Comparison of ENCODE assay signal across 9 cellular contexts in genomic region chr17:72518810-72519597, GRCh38.
A peak's percentile ranks its signal among the peaks of the same experiment; 100 is the strongest.
DNase-seq lines count a peak whose midpoint lies in the region; ATAC-seq and TF ChIP-seq lines count a peak whose summit lies in the region.
"Had no signal": no experiment of that assay in that cellular context is flagged by ENCODE, and none has a peak within 500 bp of the region (broad histone marks: within the 10 kb centered on the region; RNA-seq: fewer than 3 reads in every experiment).

No MANE protein-coding gene starts in this region.

- H3K9me3 ChIP-seq in PC-3 (ENCODE audit: low read length), result no peaks in the 10 kb centered on the region
- no peaks in the 10 kb centered on the region for H3K9me3 ChIP-seq in right lobe of liver
- no peaks in the 10 kb centered on the region for H3K9me3 ChIP-seq in upper lobe of right lung
- H3K9me3 ChIP-seq: SJCRH30 had no signal

- intact Hi-C loops in PC-3 (cut with micrococcal nuclease) (loop anchor here (1.0 kb wide), 1 partner anchor 53 kb away; no protein-coding TSS in a partner anchor), right lobe of liver (cut with DNase I) (no loop called here), upper lobe of right lung (cut with DNase I) (no loop called here)

- ATAC-seq in PC-3 (peak; percentile 89), right lobe of liver (peak; percentile 36 to 81 (median 43)), upper lobe of right lung (peak; percentile 75)
- ATAC-seq: activated CD8-positive, alpha-beta T cell treated with anti-CD3 and anti-CD28 coated beads, Interleukin-2, amount 10 ng/mL, durations not matched to agents 7 days and 5 days had no signal

- H3K27me3 ChIP-seq in PC-3 (ENCODE audit: low read length) (no peaks in the 10 kb centered on the region), right lobe of liver (no peaks in the 10 kb centered on the region), upper lobe of right lung (no peaks in the 10 kb centered on the region)
- H3K27me3 ChIP-seq: SJCRH30 had no signal

- H3F3A ChIP-seq in PC-3 (ENCODE audit: low read length, unreplicated experiment), result peaks cover 3% of the 10 kb centered on the region

- 17% methylated on average over 11 of the region's 24 CpGs for WGBS in right lobe of liver (ENCODE audit: insufficient coverage, low coverage, low lambda C conversion rate, missing lambda C conversion rate)

- DNase-seq in NCI-H1417 (lab: John Stamatoyannopoulos, UW), result peak; percentile 68 to 95 (median 84)
- DNase-seq in PC-3, result peak; percentile 86
- DNase-seq in right lobe of liver, result no peak
- peak; percentile 66 for DNase-seq in upper lobe of right lung
- no peak for DNase-seq in DMS 273 treated with DMSO at 0.1 percent for 48 hours (lab: John Stamatoyannopoulos, UW)
- no peak for DNase-seq in stimulated activated CD4-positive, alpha-beta T cell treated with anti-CD3 and anti-CD28 coated beads, Interleukin-4, amount 100 ng/mL, for 24 hours
- DNase-seq in HK-2 (ENCODE audit: unreplicated experiment), result no peak
- DNase-seq: activated CD8-positive, alpha-beta T cell treated with anti-CD3 and anti-CD28 coated beads, Interleukin-2, amount 10 ng/mL, durations not matched to agents 7 days and 5 days; SJCRH30 had no signal

- POLR2A ChIA-PET in PC-3 (lab: Charles Lee; ENCODE audit: unreplicated experiment), result interaction anchor here (0.6 to 1.0 kb wide), 3 partner anchors 97 to 112 kb away, joined by 3 read pairs; no protein-coding TSS in a partner anchor

- H3K4me3 ChIP-seq in PC-3 (ENCODE audit: low read length) (peak overlapping the region; percentile 50), right lobe of liver (no peak overlapping the region), upper lobe of right lung (no peak overlapping the region)
- H3K4me3 ChIP-seq: SJCRH30 had no signal

- TF ChIP-seq CTCF in PC-3 (conservative IDR thresholded peaks at IDR 0.05; ENCODE audit: low read depth, low read length) (no peak), right lobe of liver (IDR thresholded peaks at IDR 0.05) (no peak), upper lobe of right lung (IDR thresholded peaks at IDR 0.05) (no peak)

- CTCF ChIA-PET in PC-3 (lab: Charles Lee), result no interaction called here

- BruUV-seq in PC-3 (replicated peaks; lab: Mats Ljungman, UMichigan), result no TSS peak

- no peaks in the 10 kb centered on the region; the same call in 1 of the 2 replicates for H4K20me1 ChIP-seq in PC-3 (ENCODE audit: low read length)

- H3K9ac ChIP-seq in PC-3 (ENCODE audit: low read length), result peak overlapping the region; percentile 50

- H2AFZ ChIP-seq in PC-3 (ENCODE audit: low read length), result peak overlapping the region; percentile 51

- no peak for TF ChIP-seq POLR2A in right lobe of liver (IDR thresholded peaks at IDR 0.05)

- H3K9me2 ChIP-seq in PC-3 (replicated peaks; ENCODE audit: low read length), result no peaks in the 10 kb centered on the region

- H3K4me2 ChIP-seq in PC-3 (ENCODE audit: low read length), result peak overlapping the region; percentile 77

- H3K79me2 ChIP-seq in PC-3 (ENCODE audit: low read length), result peaks cover 98% of the 10 kb centered on the region

- H3K36me3 ChIP-seq in PC-3 (ENCODE audit: low read depth, low read length) (no peaks in the 10 kb centered on the region), right lobe of liver (no peaks in the 10 kb centered on the region), upper lobe of right lung (no peaks in the 10 kb centered on the region)
- H3K36me3 ChIP-seq: SJCRH30 had no signal

- H3K4me1 ChIP-seq in PC-3 (ENCODE audit: insufficient read depth, low read length) (peaks cover 30% of the 10 kb centered on the region), right lobe of liver (peaks cover 0 to 20% (median 0%) of the 10 kb centered on the region in 4 donors), upper lobe of right lung (peaks cover 5% of the 10 kb centered on the region)
- H3K4me1 ChIP-seq: SJCRH30 had no signal

- H3K27ac ChIP-seq in PC-3 (ENCODE audit: low read length) (peak overlapping the region; percentile 79), right lobe of liver (no peak overlapping the region), upper lobe of right lung (peak overlapping the region; percentile 20)
- H3K27ac ChIP-seq: SJCRH30 had no signal

Comparison
In these comparisons a context has a peak if more than half of its experiments do, and no peak if none do; other contexts are left out.
1. DNase-seq: peak in NCI-H1417 (3 of 3), PC-3 (single experiment) and upper lobe of right lung (single experiment); none in right lobe of liver (0 of 3), DMS 273 treated with DMSO at 0.1 percent for 48 hours (single experiment), stimulated activated CD4-positive, alpha-beta T cell treated with anti-CD3 and anti-CD28 coated beads, Interleukin-4, amount 100 ng/mL, for 24 hours (single experiment) and HK-2 (single experiment).
2. H3K27ac ChIP-seq: peak in PC-3 (single experiment) and upper lobe of right lung (single experiment); none in right lobe of liver (0 of 3).
3. Peak in every context shown above with its lines, with median percentiles within 50 percentile points of each other: ATAC-seq.